1 cellular context compared by ENCODE assay signal in genomic region chr4:80125252-80126177, GRCh38.
TF ChIP-seq lines count a peak whose summit lies in the region.

No MANE protein-coding gene starts in this region.

TF ChIP-seq in GM12878, 131 proteins besides CTCF, POLR2A, EP300 and RAD21 (continued from another document):
- TF ChIP-seq ATF2 (IDR thresholded peaks at IDR 0.05; ENCODE audit: low read length) (0 out of 2 replicates have a peak, but pooled peaks have one; percentile 34), NR2F1 (conservative IDR thresholded peaks at IDR 0.05) (peak; percentile 26; the same call in 1 of the 2 replicates), MEF2B (IDR thresholded peaks at IDR 0.05; ENCODE audit: partially characterized antibody, poor library complexity, severe bottlenecking) (no peak), SMAD5 (IDR thresholded peaks at IDR 0.05; ENCODE audit: low read depth) (no peak), CREM (IDR thresholded peaks at IDR 0.05; ENCODE audit: low read depth) (no peak), PBX3 (IDR thresholded peaks at IDR 0.05; ENCODE audit: insufficient replicate concordance, low read depth, low read length) (no peak), NR2C1 (IDR thresholded peaks at IDR 0.05) (no peak), GABPA (IDR thresholded peaks at IDR 0.05; ENCODE audit: low read depth) (no peak)
